23 cellular contexts compared by ENCODE assay signal in genomic region chr4:85833311-85833710, GRCh38.
A peak's percentile ranks its signal among the peaks of the same experiment; 100 is the strongest.
DNase-seq lines count a peak whose midpoint lies in the region; ATAC-seq and TF ChIP-seq lines count a peak whose summit lies in the region.
"Had no signal": no experiment of that assay in that cellular context is flagged by ENCODE, and none has a peak within 500 bp of the region (broad histone marks: within the 10 kb centered on the region; RNA-seq: fewer than 3 reads in every experiment).

No MANE protein-coding gene starts in this region.

- H3K4me3 Mint-ChIP-seq in Caco-2 (ENCODE audit: unreplicated experiment) (no peak overlapping the region), nephron (peak overlapping the region in 1 of 3 experiments; percentile 4), progenitor cell of endocrine pancreas (ENCODE audit: low read depth) (no peak overlapping the region), glutamatergic neuron (ENCODE audit: unreplicated experiment) (no peak overlapping the region), natural killer cell (no peak overlapping the region)
- H3K4me3 Mint-ChIP-seq in activated T-helper 17 cell treated with anti-CD3 and anti-CD28 coated beads, Interleukin-2, amount 50 U/mL, for 72 hours = no peak overlapping the region
- H3K4me3 Mint-ChIP-seq: CD8-positive, alpha-beta T cell had no signal

- H3K36me3 ChIP-seq in Caco-2 (ENCODE audit: control insufficient read depth, insufficient read depth, low read length) = no peaks in the 10 kb centered on the region

- H3K4me3 ChIP-seq in Caco-2 (ENCODE audit: low read depth, low read length) = no peak overlapping the region
- H3K4me3 ChIP-seq: K562, PC-9 had no signal

- ATAC-seq in HG02571 (IDR thresholded peaks at IDR 0.05; ENCODE audit: unreplicated experiment) (no peak), natural killer cell (no peak)
- ATAC-seq in activated T-helper 17 cell treated with anti-CD3 and anti-CD28 coated beads, Interleukin-2, amount 50 U/mL, for 72 hours (replicated peaks) = no peak
- ATAC-seq: CD8-positive, alpha-beta T cell; K562 had no signal

- H3K27me3 ChIP-seq in Caco-2 (replicated peaks; ENCODE audit: control insufficient read depth, insufficient read depth, low read length) = no peaks in the 10 kb centered on the region

- BruUV-seq in Caco-2 (replicated peaks; lab: Mats Ljungman, UMichigan) = no TSS peak

- CTCF ChIA-PET in Caco-2 (lab: Charles Lee) = no interaction called here

- DNase-seq in Caco-2 (no peak), dermis blood vessel endothelial cell (peak; percentile 23), progenitor cell of endocrine pancreas (ENCODE audit: low spot score, unreplicated experiment) (no peak), glutamatergic neuron (no peak), natural killer cell (no peak)
- DNase-seq: 8988T; C1 segment of cervical spinal cord; CD8-positive, alpha-beta T cell; DMS53; MM.1S; NCI-H1092; NCI-H1436; NCI-H2029; NCI-H2227 treated with DMSO at 0.1 percent for 48 hours; NCI-H510A treated with DMSO at 0.1 percent for 48 hours; NCI-H748 treated with DMSO at 0.1 percent for 48 hours; PC-9; RPMI8226; SHP77 treated with DMSO at 0.1 percent for 48 hours had no signal

- intact Hi-C loops in Caco-2 (cut with micrococcal nuclease; ENCODE audit: unreplicated experiment) = no loop called here
- intact Hi-C loops in natural killer cell (cut with micrococcal nuclease) = no loop called here

- H3K9me3 ChIP-seq in Caco-2 = no peaks in the 10 kb centered on the region

- no peaks in the 10 kb centered on the region for H3K36me3 Mint-ChIP-seq in Caco-2 (ENCODE audit: insufficient read depth, unreplicated experiment)
- H3K36me3 Mint-ChIP-seq in nephron (ENCODE audit: low read depth) = peaks cover 4% of the 10 kb centered on the region
- H3K36me3 Mint-ChIP-seq in progenitor cell of endocrine pancreas (ENCODE audit: insufficient read depth) = peaks cover 3% of the 10 kb centered on the region
- H3K36me3 Mint-ChIP-seq in activated T-helper 17 cell treated with anti-CD3 and anti-CD28 coated beads, Interleukin-2, amount 50 U/mL, for 72 hours (ENCODE audit: low read depth) = no peaks in the 10 kb centered on the region
- H3K36me3 Mint-ChIP-seq in glutamatergic neuron (ENCODE audit: unreplicated experiment) = no peaks in the 10 kb centered on the region
- no peaks in the 10 kb centered on the region for H3K36me3 Mint-ChIP-seq in natural killer cell
- H3K36me3 Mint-ChIP-seq: CD8-positive, alpha-beta T cell had no signal

- H3K27me3 Mint-ChIP-seq in Caco-2 (ENCODE audit: insufficient read depth, unreplicated experiment) (no peaks in the 10 kb centered on the region), nephron (ENCODE audit: low read depth) (no peaks in the 10 kb centered on the region), progenitor cell of endocrine pancreas (no peaks in the 10 kb centered on the region), glutamatergic neuron (ENCODE audit: unreplicated experiment) (no peaks in the 10 kb centered on the region), natural killer cell (ENCODE audit: low read depth in 2 of 2) (no peaks in the 10 kb centered on the region)
- no peaks in the 10 kb centered on the region for H3K27me3 Mint-ChIP-seq in activated T-helper 17 cell treated with anti-CD3 and anti-CD28 coated beads, Interleukin-2, amount 50 U/mL, for 72 hours

- TF ChIP-seq CTCF in Caco-2 (IDR thresholded peaks at IDR 0.05; ENCODE audit: insufficient read depth in 1 of 2, low read depth in 1 of 2, low read length in 1 of 2, severe bottlenecking in 1 of 2, unreplicated experiment in 1 of 2) = no peak
- TF ChIP-seq CTCF in nephron (IDR thresholded peaks at IDR 0.05; ENCODE audit: unreplicated experiment in 3 of 3) = no peak
- no peak for TF ChIP-seq CTCF in progenitor cell of endocrine pancreas (IDR thresholded peaks at IDR 0.05; ENCODE audit: unreplicated experiment)
- no peak for TF ChIP-seq CTCF in glutamatergic neuron (IDR thresholded peaks at IDR 0.05; ENCODE audit: partially characterized antibody, unreplicated experiment)
- TF ChIP-seq CTCF in natural killer cell (IDR thresholded peaks at IDR 0.05) = no peak

- H3K9me3 Mint-ChIP-seq in Caco-2 (ENCODE audit: unreplicated experiment) (no peaks in the 10 kb centered on the region), nephron (no peaks in the 10 kb centered on the region), progenitor cell of endocrine pancreas (ENCODE audit: low read depth) (peaks cover 3% of the 10 kb centered on the region), glutamatergic neuron (ENCODE audit: unreplicated experiment) (no peaks in the 10 kb centered on the region), natural killer cell (peaks cover 4 to 5% of the 10 kb centered on the region in 2 donors)
- no peaks in the 10 kb centered on the region for H3K9me3 Mint-ChIP-seq in activated T-helper 17 cell treated with anti-CD3 and anti-CD28 coated beads, Interleukin-2, amount 50 U/mL, for 72 hours
- H3K9me3 Mint-ChIP-seq: CD8-positive, alpha-beta T cell had no signal

- peaks cover 18% of the 10 kb centered on the region; the same call in 1 of the 2 replicates for H3K4me1 ChIP-seq in Caco-2

- H3K27ac Mint-ChIP-seq in Caco-2 (ENCODE audit: unreplicated experiment) (peak overlapping the region; percentile 69), nephron (peak overlapping the region; percentile 9 to 72 (median 52)), progenitor cell of endocrine pancreas (peak overlapping the region; percentile 28), glutamatergic neuron (ENCODE audit: unreplicated experiment) (no peak overlapping the region), natural killer cell (no peak overlapping the region)
- H3K27ac Mint-ChIP-seq in activated T-helper 17 cell treated with anti-CD3 and anti-CD28 coated beads, Interleukin-2, amount 50 U/mL, for 72 hours = no peak overlapping the region
- H3K27ac Mint-ChIP-seq: CD8-positive, alpha-beta T cell had no signal

- POLR2A ChIA-PET in Caco-2 (lab: Charles Lee) = no interaction called here

- H3K4me1 Mint-ChIP-seq in Caco-2 (ENCODE audit: low read depth, unreplicated experiment) = peaks cover 8% of the 10 kb centered on the region
- peaks cover 64% of the 10 kb centered on the region for H3K4me1 Mint-ChIP-seq in nephron
- H3K4me1 Mint-ChIP-seq in progenitor cell of endocrine pancreas (ENCODE audit: low read depth) = peaks cover 27% of the 10 kb centered on the region
- no peaks in the 10 kb centered on the region for H3K4me1 Mint-ChIP-seq in activated T-helper 17 cell treated with anti-CD3 and anti-CD28 coated beads, Interleukin-2, amount 50 U/mL, for 72 hours
- H3K4me1 Mint-ChIP-seq in glutamatergic neuron (ENCODE audit: low read depth, unreplicated experiment) = peaks cover 11% of the 10 kb centered on the region
- H3K4me1 Mint-ChIP-seq in natural killer cell = no peaks in the 10 kb centered on the region

Comparison
In these comparisons a context has a peak if more than half of its experiments do, and no peak if none do; other contexts are left out.
1. H3K27ac Mint-ChIP-seq: peak in Caco-2 (single experiment), nephron (3 of 3) and progenitor cell of endocrine pancreas (single experiment); none in activated T-helper 17 cell treated with anti-CD3 and anti-CD28 coated beads, Interleukin-2, amount 50 U/mL, for 72 hours (single experiment), glutamatergic neuron (single experiment) and natural killer cell (0 of 2).